ENCODE assay signal across 15 cellular contexts in genomic region chr2:202270487-202270886, GRCh38. TPM values are rescaled to one million over a fixed set of nuclear protein-coding genes. Genes with fewer than 3 reads are reported as not detected.
DNase-seq lines count a peak whose midpoint lies in the region; ATAC-seq and TF ChIP-seq lines count a peak whose summit lies in the region.
"Had no signal": no experiment of that assay in that cellular context is flagged by ENCODE, and none has a peak within 500 bp of the region (broad histone marks: within the 10 kb centered on the region; RNA-seq: fewer than 3 reads in every experiment).

No MANE protein-coding gene starts in this region.

- H3K9me2 ChIP-seq in OCI-LY1 (ENCODE audit: low read depth, low read length): no peaks in the 10 kb centered on the region

- H3K4me3 Mint-ChIP-seq in central memory CD8-positive, alpha-beta T cell: peak overlapping the region; percentile 67

- peaks cover 16% of the 10 kb centered on the region for H3K4me1 Mint-ChIP-seq in central memory CD8-positive, alpha-beta T cell

- H3K4me2 ChIP-seq in BLaER1 (peak overlapping the region; percentile 90), OCI-LY1 (ENCODE audit: low read length) (peak overlapping the region; percentile 100)

- H3K36me3 ChIP-seq in BLaER1: peaks cover 31% of the 10 kb centered on the region
- H3K36me3 ChIP-seq in OCI-LY1 (ENCODE audit: insufficient read depth, low read length): peaks cover 63% of the 10 kb centered on the region
- H3K36me3 ChIP-seq: vagina had no signal

- H3K4me1 ChIP-seq in BLaER1: peaks cover 42% of the 10 kb centered on the region
- peaks cover 52% of the 10 kb centered on the region for H3K4me1 ChIP-seq in OCI-LY1 (ENCODE audit: insufficient read depth, low read length, severe bottlenecking)
- H3K4me1 ChIP-seq in foreskin keratinocyte: peaks cover 19% of the 10 kb centered on the region

- H3K27ac ChIP-seq in BLaER1 (no peak overlapping the region), OCI-LY1 (ENCODE audit: low read depth, low read length, poor library complexity, severe bottlenecking) (peak overlapping the region; percentile 6), foreskin keratinocyte (no peak overlapping the region)
- H3K27ac ChIP-seq: esophagus squamous epithelium, HL-60, vagina had no signal

- H4K20me1 ChIP-seq in BLaER1 (peaks cover 98% of the 10 kb centered on the region), OCI-LY1 (ENCODE audit: insufficient read depth, low read length) (peaks cover 22% of the 10 kb centered on the region)

- no peak overlapping the region for H3K9ac ChIP-seq in BLaER1
- H3K9ac ChIP-seq in OCI-LY1 (ENCODE audit: low read length): peak overlapping the region; percentile 8; the same call in 1 of the 2 replicates

- TF ChIP-seq CTCF in GM12864 (IDR thresholded peaks at IDR 0.05; ENCODE audit: low read depth, low read length, missing control alignments) (no peak), OCI-LY1 (IDR thresholded peaks at IDR 0.05; ENCODE audit: low read length) (no peak), foreskin keratinocyte (conservative IDR thresholded peaks at IDR 0.05) (no peak)

- ATAC-seq in central memory CD8-positive, alpha-beta T cell (replicated peaks; ENCODE audit: extremely low read depth, poor library complexity, severe bottlenecking): no peak
- no peak for ATAC-seq in foreskin keratinocyte

- no peak overlapping the region for H2AFZ ChIP-seq in OCI-LY1 (ENCODE audit: low read length)

- H3K4me3 ChIP-seq in BLaER1: no peak overlapping the region
- H3K4me3 ChIP-seq in GM12864 (ENCODE audit: low read depth, low read length): peak overlapping the region; percentile 26
- peak overlapping the region; percentile 31 for H3K4me3 ChIP-seq in OCI-LY1 (ENCODE audit: low read depth, low read length, poor library complexity, severe bottlenecking)
- H3K4me3 ChIP-seq: esophagus squamous epithelium, vagina had no signal

- no peaks in the 10 kb centered on the region for H3K27me3 ChIP-seq in BLaER1
- H3K27me3 ChIP-seq in OCI-LY1 (ENCODE audit: insufficient read depth, low read length): no peaks in the 10 kb centered on the region
- no peaks in the 10 kb centered on the region for H3K27me3 ChIP-seq in foreskin keratinocyte
- H3K27me3 ChIP-seq: esophagus squamous epithelium, vagina had no signal

- peaks cover 98% of the 10 kb centered on the region for H3K79me2 ChIP-seq in OCI-LY1 (ENCODE audit: insufficient read depth, low read length)

- no peaks in the 10 kb centered on the region for H3K9me3 Mint-ChIP-seq in central memory CD8-positive, alpha-beta T cell

- DNase-seq in GM12864 (ENCODE audit: low read depth) (no peak), NCI-H146 treated with DMSO at 0.1 percent for 48 hours (lab: John Stamatoyannopoulos, UW; ENCODE audit: unreplicated experiment) (no peak), LoVo (ENCODE audit: low spot score) (no peak), foreskin keratinocyte (no peak), GM19240 (ENCODE audit: insufficient read length, low spot score) (no peak)
- no peak for DNase-seq in central memory CD8-positive, alpha-beta T cell (ENCODE audit: low spot score in 2 of 2)
- DNase-seq: caudate nucleus, esophagus squamous epithelium, NCI-H1436, NCI-H748 treated with DMSO at 0.1 percent for 48 hours, SW 1271 had no signal

- H3K27me3 Mint-ChIP-seq in central memory CD8-positive, alpha-beta T cell: no peaks in the 10 kb centered on the region

- peak overlapping the region; percentile 83 for H3K27ac Mint-ChIP-seq in central memory CD8-positive, alpha-beta T cell (ENCODE audit: low read depth)

- H3F3A ChIP-seq in OCI-LY1 (ENCODE audit: insufficient read depth, low read length): no peaks in the 10 kb centered on the region

- peaks cover 9% of the 10 kb centered on the region for H3K36me3 Mint-ChIP-seq in central memory CD8-positive, alpha-beta T cell (ENCODE audit: insufficient read depth)

- H3K9me3 ChIP-seq in BLaER1 (no peaks in the 10 kb centered on the region), OCI-LY1 (ENCODE audit: low read length) (no peaks in the 10 kb centered on the region)
- H3K9me3 ChIP-seq: esophagus squamous epithelium, vagina had no signal

RNA-seq across cellular contexts. Expression of gene NOP58, which starts 4.9 kb away (rescaled TPM):
- 95.8 and 107 TPM in 2 replicates for total RNA-seq in foreskin keratinocyte
- 60.8 and 75.4 TPM in 2 replicates for polyA plus RNA-seq in foreskin keratinocyte

RNA-seq across cellular contexts. Expression of gene SUMO1, which starts 32.1 kb away (rescaled TPM):
- 145 and 146 TPM in 2 replicates for total RNA-seq in foreskin keratinocyte
- polyA plus RNA-seq in foreskin keratinocyte: 165 and 172 TPM in 2 replicates
